In genomic region chr4:1997712-1998111, GRCh38 we compare ENCODE assay signal across 21 cellular contexts. TPM values are rescaled to one million over a fixed set of nuclear protein-coding genes. Genes with fewer than 3 reads are reported as not detected.
DNase-seq lines count a peak whose midpoint lies in the region; ATAC-seq and TF ChIP-seq lines count a peak whose summit lies in the region.
"Had no signal": no experiment of that assay in that cellular context is flagged by ENCODE, and none has a peak within 500 bp of the region (broad histone marks: within the 10 kb centered on the region; RNA-seq: fewer than 3 reads in every experiment).

No MANE protein-coding gene starts in this region.

- ATAC-seq in naive thymus-derived CD8-positive, alpha-beta T cell, result no peak
- no peak for ATAC-seq in HG02759 (IDR thresholded peaks at IDR 0.05; ENCODE audit: unreplicated experiment)

- H3K36me3 ChIP-seq in esophagus (ENCODE audit: control insufficient read depth in 2 of 2, insufficient read depth in 2 of 2, low read length in 1 of 2), result peaks cover 0 to 2% of the 10 kb centered on the region in 2 donors

- WGBS in esophagus, 2 donors, result 96% methylated on average over 4 of the region's 4 CpGs

- H3K9me3 Mint-ChIP-seq in progenitor cell of endocrine pancreas (ENCODE audit: low read depth), result peaks cover 31% of the 10 kb centered on the region
- H3K9me3 Mint-ChIP-seq in naive thymus-derived CD8-positive, alpha-beta T cell, result peaks cover 5 to 49% (median 30%) of the 10 kb centered on the region in 9 donors

- POLR2A ChIA-PET in naive thymus-derived CD8-positive, alpha-beta T cell (lab: Charles Lee), result no interaction called here

- no peak overlapping the region for H3K4me3 Mint-ChIP-seq in progenitor cell of endocrine pancreas (ENCODE audit: low read depth)
- peak overlapping the region in 1 of 10 donors; percentile 22 for H3K4me3 Mint-ChIP-seq in naive thymus-derived CD8-positive, alpha-beta T cell

- peak; percentile 26 for DNase-seq in activated CD8-positive, alpha-beta memory T cell treated with anti-CD3 and anti-CD28 coated beads, Interleukin-2, amount 50 U/mL, for 48 hours
- DNase-seq in activated CD8-positive, alpha-beta memory T cell treated with anti-CD3 and anti-CD28 coated beads, Interleukin-2, amount 50 U/mL, for 4 hours, result no peak
- DNase-seq in progenitor cell of endocrine pancreas (ENCODE audit: low spot score, unreplicated experiment) (no peak), activated gamma-delta T cell treated with Interleukin-2 at 50 U/mL for 16 hours (no peak), putamen (ENCODE audit: low spot score) (no peak)
- DNase-seq in naive thymus-derived CD8-positive, alpha-beta T cell, result no peak
- DNase-seq: 8988T, AML-193, C1 segment of cervical spinal cord, GDM1, Kasumi-1, MG63, NCI-H1417, NCI-H1694 treated with DMSO at 0.1 percent for 48 hours, NCI-H2081 treated with DMSO at 0.1 percent for 48 hours, NCI-H446 treated with DMSO at 0.1 percent for 48 hours, NCI-H526 treated with DMSO at 0.1 percent for 48 hours, RPMI8226, SHP77 had no signal

- peaks cover under 1 to 3% of the 10 kb centered on the region in 2 donors for H3K4me1 ChIP-seq in esophagus (ENCODE audit: control insufficient read depth in 2 of 2, insufficient read depth in 2 of 2, low read length in 1 of 2)

- H3K27me3 ChIP-seq in esophagus (ENCODE audit: control insufficient read depth in 1 of 2, insufficient read depth in 2 of 2, low read length in 2 of 2), result no peaks in the 10 kb centered on the region
- H3K27me3 ChIP-seq: MG63 had no signal

- no peak for TF ChIP-seq CTCF in progenitor cell of endocrine pancreas (IDR thresholded peaks at IDR 0.05; ENCODE audit: unreplicated experiment)

- H3K9me3 ChIP-seq in esophagus (ENCODE audit: control insufficient read depth in 2 of 2, insufficient read depth in 1 of 2, low read depth in 1 of 2, low read length in 1 of 2), result no peaks in the 10 kb centered on the region

- peaks cover 64% of the 10 kb centered on the region for H3K36me3 Mint-ChIP-seq in progenitor cell of endocrine pancreas (ENCODE audit: insufficient read depth)
- peaks cover 32 to 70% (median 52%) of the 10 kb centered on the region in 3 donors for H3K36me3 Mint-ChIP-seq in naive thymus-derived CD8-positive, alpha-beta T cell

- H3K27me3 Mint-ChIP-seq in progenitor cell of endocrine pancreas, result no peaks in the 10 kb centered on the region
- H3K27me3 Mint-ChIP-seq in naive thymus-derived CD8-positive, alpha-beta T cell, result no peaks in the 10 kb centered on the region

- peak overlapping the region; percentile 25 to 76 for H3K27ac ChIP-seq in esophagus (ENCODE audit: low read depth in 2 of 2, low read length in 1 of 2)

- H3K27ac Mint-ChIP-seq in progenitor cell of endocrine pancreas, result peak overlapping the region; percentile 26
- peak overlapping the region in 1 of 10 donors; percentile 45 for H3K27ac Mint-ChIP-seq in naive thymus-derived CD8-positive, alpha-beta T cell

- peaks cover 8% of the 10 kb centered on the region for H3K4me1 Mint-ChIP-seq in progenitor cell of endocrine pancreas (ENCODE audit: low read depth)
- peaks cover 38 to 56% (median 49%) of the 10 kb centered on the region in 4 donors for H3K4me1 Mint-ChIP-seq in naive thymus-derived CD8-positive, alpha-beta T cell

- H3K4me3 ChIP-seq in esophagus (ENCODE audit: low read depth in 1 of 2, low read length in 2 of 2), result no peak overlapping the region
- H3K4me3 ChIP-seq: MG63 had no signal

RNA-seq across cellular contexts. Expression of gene NELFA, which starts 11.1 kb away (rescaled TPM):
- 10 to 100 TPM; 27.1 to 35.4 TPM for polyA plus RNA-seq in esophagus
- 52.5 and 54.2 TPM in 2 replicates for total RNA-seq in progenitor cell of endocrine pancreas
- 10 to 100 TPM; 46.1 to 47.9 TPM for total RNA-seq in naive thymus-derived CD8-positive, alpha-beta T cell
- 10 to 100 TPM; 20.1 to 37.8 (median 27.7) TPM for polyA plus RNA-seq in naive thymus-derived CD8-positive, alpha-beta T cell
